In the genomic region with DNA sequence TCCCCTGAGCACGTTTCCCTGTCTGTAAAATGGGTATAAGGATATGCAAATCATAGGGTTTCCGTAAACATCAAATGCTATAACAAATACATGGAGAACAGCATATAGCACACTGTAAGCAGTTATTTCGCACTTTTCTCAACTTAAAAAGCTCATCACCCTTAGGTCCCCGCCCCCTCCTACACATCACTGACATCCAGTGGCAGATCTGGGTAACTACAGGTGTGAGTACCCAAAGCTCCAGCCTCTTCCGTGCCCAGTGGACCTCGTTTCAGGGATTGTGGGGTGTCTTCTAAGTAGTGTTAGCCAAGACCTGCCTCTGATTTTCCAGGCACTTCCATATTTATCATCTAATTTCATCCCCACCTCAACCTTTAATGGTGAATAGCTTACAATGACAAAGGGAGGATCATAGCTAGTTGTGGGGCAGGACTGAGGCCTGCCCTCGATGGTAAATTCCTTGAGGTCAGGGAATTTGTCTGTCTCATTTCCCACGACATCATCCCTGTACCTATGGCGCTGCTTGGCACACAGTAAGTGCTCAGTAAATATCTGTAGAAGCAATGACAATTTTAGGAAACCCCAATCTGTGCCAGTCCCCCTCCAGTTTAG, we compare ENCODE assay signal across 8 cellular contexts.
DNase-seq lines count a peak whose midpoint lies in the region; ATAC-seq, FAIRE-seq and TF ChIP-seq lines count a peak whose summit lies in the region.

No MANE protein-coding gene starts in this region.

- peak; percentile 53 to 64 for TF ChIP-seq RAD21 in K562 (CRISPR knock-in tag; conservative IDR thresholded peaks at IDR 0.05 in 1 of 2, IDR thresholded peaks at IDR 0.05 in 1 of 2)

- TF ChIP-seq EP300 in K562 (IDR thresholded peaks at IDR 0.05; ENCODE audit: low read length): no peak

- H3K36me3 ChIP-seq in K562 (ENCODE audit: control insufficient read depth, insufficient read depth, low read length) (no peaks in the 10 kb centered on the region), thoracic aorta (no peaks in the 10 kb centered on the region)

- 0% methylated on average over 9 of the region's 9 CpGs for WGBS in K562 (ENCODE audit: insufficient coverage, low coverage, missing lambda C conversion rate)

- H2AFZ ChIP-seq in K562 (ENCODE audit: low read depth, low read length): no peak overlapping the region

- H3K4me2 ChIP-seq in K562 (ENCODE audit: insufficient read depth, low read length): no peak overlapping the region

- no peaks in the 10 kb centered on the region for H4K20me1 ChIP-seq in K562 (replicated peaks; ENCODE audit: control insufficient read depth, insufficient read depth, low read length)

- CTCF ChIA-PET in K562 (lab: Yijun Ruan, JAX; ENCODE audit: low intra/inter-chr PET ratio): no interaction called here

- in situ Hi-C loops in K562 (cut with MboI): no loop called here

- no peak overlapping the region for H3K9ac ChIP-seq in K562 (ENCODE audit: insufficient read depth in 1 of 2, low read depth in 2 of 2, low read length in 2 of 2)

- no peaks in the 10 kb centered on the region for H3K4me1 ChIP-seq in K562 (replicated peaks in 1 of 2; ENCODE audit: control insufficient read depth in 2 of 2, insufficient read depth in 2 of 2, low read length in 2 of 2)
- H3K4me1 ChIP-seq in thoracic aorta (ENCODE audit: control insufficient read depth in 1 of 2, low read depth in 2 of 2): peaks cover 9 to 36% of the 10 kb centered on the region in 2 donors

- no peaks in the 10 kb centered on the region for H3K27me3 ChIP-seq in K562 (ENCODE audit: control insufficient read depth in 2 of 2, insufficient read depth in 2 of 2, low read length in 2 of 2)
- no peaks in the 10 kb centered on the region for H3K27me3 ChIP-seq in thoracic aorta (replicated peaks; ENCODE audit: insufficient read depth)

- peak; percentile 89 for FAIRE-seq in K562 (lab: Jason Lieb, UNC)

- ATAC-seq in GM18511 (IDR thresholded peaks at IDR 0.05; ENCODE audit: unreplicated experiment) (peak; percentile 83), HG02970 (IDR thresholded peaks at IDR 0.05; ENCODE audit: low FRiP score, unreplicated experiment) (peak; percentile 82), K562 (peak; percentile 96), thoracic aorta (ENCODE audit: insufficient number of reproducible peaks, low FRiP score, low read depth) (no peak)

- TF ChIP-seq CTCF in K562 (IDR thresholded peaks at IDR 0.05 in 2 of 3, conservative IDR thresholded peaks at IDR 0.05 in 1 of 3; ENCODE audit: insufficient read depth in 2 of 3, low read depth in 1 of 3, low read length in 3 of 3): peak; percentile 63 to 78 (median 71)
- peak; percentile 77 for TF ChIP-seq CTCF in thoracic aorta (IDR thresholded peaks at IDR 0.05)

- DNase-seq in COLO829 (ENCODE audit: low spot score) (peak; percentile 72), NCI-H748 (lab: John Stamatoyannopoulos, UW; ENCODE audit: unreplicated experiment) (peak; percentile 23), K562 (ENCODE audit: extremely low read depth in 1 of 4, low spot score in 3 of 4) (peak; percentile 58 to 85 (median 80)), kidney glomerular epithelial cell (lab: John Stamatoyannopoulos, UW) (peak; percentile 37), thoracic aorta (ENCODE audit: low spot score) (no peak), cerebellum (ENCODE audit: low spot score) (no peak)

- POLR2A ChIA-PET in K562 (lab: Yijun Ruan, JAX): interaction anchor here (0.6 kb wide), 1 partner anchor 260 kb away, joined by 3 read pairs; no protein-coding TSS in a partner anchor

- intact Hi-C loops in K562 (cut with micrococcal nuclease): no loop called here

- H3K9me3 ChIP-seq in K562 (replicated peaks; ENCODE audit: control insufficient read depth, insufficient read depth, low read depth, low read length): no peaks in the 10 kb centered on the region
- no peaks in the 10 kb centered on the region for H3K9me3 ChIP-seq in thoracic aorta

- TF ChIP-seq POLR2A in K562 (conservative IDR thresholded peaks at IDR 0.05): no peak

- H3K4me3 ChIP-seq in K562 (no peak overlapping the region), thoracic aorta (no peak overlapping the region)

- H3K79me2 ChIP-seq in K562 (ENCODE audit: control insufficient read depth, insufficient read depth, low read length): no peaks in the 10 kb centered on the region

- BruUV-seq in K562 (replicated peaks; lab: Mats Ljungman, UMichigan): no TSS peak

- H3K9me1 ChIP-seq in K562 (ENCODE audit: control insufficient read depth, insufficient read depth, low read length): no peaks in the 10 kb centered on the region

- no peak overlapping the region for H3K27ac ChIP-seq in K562 (ENCODE audit: extremely low read depth, low read depth, low read length)
- no peak overlapping the region for H3K27ac ChIP-seq in thoracic aorta

TF ChIP-seq in K562, 482 proteins besides CTCF, POLR2A, EP300 and RAD21 (continues in another document):
- TF ChIP-seq TBL1XR1 (IDR thresholded peaks at IDR 0.05; ENCODE audit: low read length in 2 of 2) (no peak), DPF2 (IDR thresholded peaks at IDR 0.05) (no peak), KDM1A (IDR thresholded peaks at IDR 0.05) (no peak), ZNF224 (CRISPR knock-in tag; IDR thresholded peaks at IDR 0.05) (no peak), COPS2 (conservative IDR thresholded peaks at IDR 0.05) (no peak), EGR1 (conservative IDR thresholded peaks at IDR 0.05) (peak; percentile 46; the same call in 1 of the 2 replicates), PML (IDR thresholded peaks at IDR 0.05; ENCODE audit: low read length) (no peak), ZNF41 (CRISPR knock-in tag; conservative IDR thresholded peaks at IDR 0.05) (no peak), ZNF75A (CRISPR knock-in tag; IDR thresholded peaks at IDR 0.05) (no peak), PHF21A (IDR thresholded peaks at IDR 0.05; ENCODE audit: borderline replicate concordance, low read depth) (no peak), RNF2 (IDR thresholded peaks at IDR 0.05) (no peak), ASH1L (IDR thresholded peaks at IDR 0.05; ENCODE audit: borderline replicate concordance, low read depth, partially characterized antibody) (no peak), ZFP30 (CRISPR knock-in tag; IDR thresholded peaks at IDR 0.05; ENCODE audit: borderline replicate concordance) (no peak), SNIP1 (IDR thresholded peaks at IDR 0.05; ENCODE audit: low read depth) (no peak)
- TF ChIP-seq, protein P1, sequence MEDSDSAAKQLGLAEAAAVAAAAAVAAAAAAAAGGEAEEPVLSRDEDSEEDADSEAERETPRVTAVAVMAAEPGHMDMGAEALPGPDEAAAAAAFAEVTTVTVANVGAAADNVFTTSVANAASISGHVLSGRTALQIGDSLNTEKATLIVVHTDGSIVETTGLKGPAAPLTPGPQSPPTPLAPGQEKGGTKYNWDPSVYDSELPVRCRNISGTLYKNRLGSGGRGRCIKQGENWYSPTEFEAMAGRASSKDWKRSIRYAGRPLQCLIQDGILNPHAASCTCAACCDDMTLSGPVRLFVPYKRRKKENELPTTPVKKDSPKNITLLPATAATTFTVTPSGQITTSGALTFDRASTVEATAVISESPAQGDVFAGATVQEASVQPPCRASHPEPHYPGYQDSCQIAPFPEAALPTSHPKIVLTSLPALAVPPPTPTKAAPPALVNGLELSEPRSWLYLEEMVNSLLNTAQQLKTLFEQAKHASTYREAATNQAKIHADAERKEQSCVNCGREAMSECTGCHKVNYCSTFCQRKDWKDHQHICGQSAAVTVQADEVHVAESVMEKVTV (CRISPR knock-in tag; IDR thresholded peaks at IDR 0.05): peak; percentile 36; the same call in 1 of the 2 replicates
- TF ChIP-seq, protein P2, sequence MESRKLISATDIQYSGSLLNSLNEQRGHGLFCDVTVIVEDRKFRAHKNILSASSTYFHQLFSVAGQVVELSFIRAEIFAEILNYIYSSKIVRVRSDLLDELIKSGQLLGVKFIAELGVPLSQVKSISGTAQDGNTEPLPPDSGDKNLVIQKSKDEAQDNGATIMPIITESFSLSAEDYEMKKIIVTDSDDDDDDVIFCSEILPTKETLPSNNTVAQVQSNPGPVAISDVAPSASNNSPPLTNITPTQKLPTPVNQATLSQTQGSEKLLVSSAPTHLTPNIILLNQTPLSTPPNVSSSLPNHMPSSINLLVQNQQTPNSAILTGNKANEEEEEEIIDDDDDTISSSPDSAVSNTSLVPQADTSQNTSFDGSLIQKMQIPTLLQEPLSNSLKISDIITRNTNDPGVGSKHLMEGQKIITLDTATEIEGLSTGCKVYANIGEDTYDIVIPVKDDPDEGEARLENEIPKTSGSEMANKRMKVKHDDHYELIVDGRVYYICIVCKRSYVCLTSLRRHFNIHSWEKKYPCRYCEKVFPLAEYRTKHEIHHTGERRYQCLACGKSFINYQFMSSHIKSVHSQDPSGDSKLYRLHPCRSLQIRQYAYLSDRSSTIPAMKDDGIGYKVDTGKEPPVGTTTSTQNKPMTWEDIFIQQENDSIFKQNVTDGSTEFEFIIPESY (CRISPR knock-in tag; IDR thresholded peaks at IDR 0.05): no peak
- TF ChIP-seq, protein P3, sequence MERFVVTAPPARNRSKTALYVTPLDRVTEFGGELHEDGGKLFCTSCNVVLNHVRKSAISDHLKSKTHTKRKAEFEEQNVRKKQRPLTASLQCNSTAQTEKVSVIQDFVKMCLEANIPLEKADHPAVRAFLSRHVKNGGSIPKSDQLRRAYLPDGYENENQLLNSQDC (CRISPR knock-in tag; IDR thresholded peaks at IDR 0.05): no peak
- TF ChIP-seq, protein P4, sequence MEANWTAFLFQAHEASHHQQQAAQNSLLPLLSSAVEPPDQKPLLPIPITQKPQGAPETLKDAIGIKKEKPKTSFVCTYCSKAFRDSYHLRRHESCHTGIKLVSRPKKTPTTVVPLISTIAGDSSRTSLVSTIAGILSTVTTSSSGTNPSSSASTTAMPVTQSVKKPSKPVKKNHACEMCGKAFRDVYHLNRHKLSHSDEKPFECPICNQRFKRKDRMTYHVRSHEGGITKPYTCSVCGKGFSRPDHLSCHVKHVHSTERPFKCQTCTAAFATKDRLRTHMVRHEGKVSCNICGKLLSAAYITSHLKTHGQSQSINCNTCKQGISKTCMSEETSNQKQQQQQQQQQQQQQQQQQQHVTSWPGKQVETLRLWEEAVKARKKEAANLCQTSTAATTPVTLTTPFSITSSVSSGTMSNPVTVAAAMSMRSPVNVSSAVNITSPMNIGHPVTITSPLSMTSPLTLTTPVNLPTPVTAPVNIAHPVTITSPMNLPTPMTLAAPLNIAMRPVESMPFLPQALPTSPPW (CRISPR knock-in tag; IDR thresholded peaks at IDR 0.05): peak; percentile 22; the same call in 1 of the 2 replicates
- TF ChIP-seq, protein P5, sequence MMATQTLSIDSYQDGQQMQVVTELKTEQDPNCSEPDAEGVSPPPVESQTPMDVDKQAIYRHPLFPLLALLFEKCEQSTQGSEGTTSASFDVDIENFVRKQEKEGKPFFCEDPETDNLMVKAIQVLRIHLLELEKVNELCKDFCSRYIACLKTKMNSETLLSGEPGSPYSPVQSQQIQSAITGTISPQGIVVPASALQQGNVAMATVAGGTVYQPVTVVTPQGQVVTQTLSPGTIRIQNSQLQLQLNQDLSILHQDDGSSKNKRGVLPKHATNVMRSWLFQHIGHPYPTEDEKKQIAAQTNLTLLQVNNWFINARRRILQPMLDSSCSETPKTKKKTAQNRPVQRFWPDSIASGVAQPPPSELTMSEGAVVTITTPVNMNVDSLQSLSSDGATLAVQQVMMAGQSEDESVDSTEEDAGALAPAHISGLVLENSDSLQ (IDR thresholded peaks at IDR 0.05): no peak

Comparison
In these comparisons a context has a peak if more than half of its experiments do, and no peak if none do; other contexts are left out.
1. DNase-seq: peak in COLO829 (single experiment), NCI-H748 (single experiment), K562 (4 of 4) and kidney glomerular epithelial cell (single experiment); none in thoracic aorta (single experiment) and cerebellum (single experiment).